Comparison of ENCODE assay signal across 8 cellular contexts in genomic region chr2:192162392-192163042, GRCh38. TPM values are rescaled to one million over a fixed set of nuclear protein-coding genes. Genes with fewer than 3 reads are reported as not detected.
DNase-seq lines count a peak whose midpoint lies in the region; ATAC-seq and TF ChIP-seq lines count a peak whose summit lies in the region.

No MANE protein-coding gene starts in this region.

- no peak overlapping the region for H3K27ac Mint-ChIP-seq in activated CD4-positive, alpha-beta T cell treated with anti-CD3 and anti-CD28 coated beads, Interleukin-2, amount 10 ng/mL, durations not matched to agents 7 days and 5 days

- no peaks in the 10 kb centered on the region for H3K9me3 Mint-ChIP-seq in activated CD4-positive, alpha-beta T cell treated with anti-CD3 and anti-CD28 coated beads, Interleukin-2, amount 10 ng/mL, durations not matched to agents 7 days and 5 days

- POLR2A ChIA-PET in A673 (lab: Charles Lee; ENCODE audit: low non-redundant PET) = no interaction called here
- POLR2A ChIA-PET in activated CD4-positive, alpha-beta T cell treated with anti-CD3 and anti-CD28 coated beads, Interleukin-2, amount 10 ng/mL, durations not matched to agents 7 days and 5 days (lab: Charles Lee) = interaction anchor here (0.5 to 0.7 kb wide), 2 partner anchors 207 to 632 kb away, joined by 3 read pairs; no protein-coding TSS in a partner anchor

- no peaks in the 10 kb centered on the region for H3K36me3 Mint-ChIP-seq in activated CD4-positive, alpha-beta T cell treated with anti-CD3 and anti-CD28 coated beads, Interleukin-2, amount 10 ng/mL, durations not matched to agents 7 days and 5 days (ENCODE audit: low read depth)

- no peaks in the 10 kb centered on the region for H3K36me3 ChIP-seq in A673 (ENCODE audit: insufficient read depth, low read length, poor library complexity, severe bottlenecking)

- no peak overlapping the region for H3K4me3 Mint-ChIP-seq in activated CD4-positive, alpha-beta T cell treated with anti-CD3 and anti-CD28 coated beads, Interleukin-2, amount 10 ng/mL, durations not matched to agents 7 days and 5 days

- H3K27me3 ChIP-seq in A673 (replicated peaks; ENCODE audit: insufficient read depth, low read depth, low read length, poor library complexity) (no peaks in the 10 kb centered on the region), dorsolateral prefrontal cortex (peaks cover 0 to 3% (median 0%) of the 10 kb centered on the region in 45 donors)

- H3K4me1 ChIP-seq in A673 (ENCODE audit: insufficient read depth, low read length, poor library complexity, severe bottlenecking) = peaks cover 20% of the 10 kb centered on the region

- H3K27ac ChIP-seq in A673 (ENCODE audit: low read depth, low read length, poor library complexity, severe bottlenecking) (peak overlapping the region; percentile 18), dorsolateral prefrontal cortex (peak overlapping the region in 40 of 59 donors; percentile 3 to 74 (median 38))

- peak; percentile 70 for ATAC-seq in GM18499 (IDR thresholded peaks at IDR 0.05; ENCODE audit: insufficient read depth, unreplicated experiment)
- ATAC-seq in HG03066 (IDR thresholded peaks at IDR 0.05; ENCODE audit: low read depth, unreplicated experiment) = peak; percentile 64

- H3K9me3 ChIP-seq in A673 (ENCODE audit: low read depth, low read length, poor library complexity, severe bottlenecking) = no peaks in the 10 kb centered on the region

- intact Hi-C loops in A673 (cut with micrococcal nuclease; ENCODE audit: unreplicated experiment) (loop anchor here (1.0 to 2.0 kb wide), 4 partner anchors 293 to 607 kb away; no protein-coding TSS in a partner anchor), dorsolateral prefrontal cortex (cut with DNase I) (loop anchor here (2.0 to 10.0 kb wide), 5 partner anchors 218 to 608 kb away; no protein-coding TSS in a partner anchor)

- CTCF ChIA-PET in A673 (lab: Charles Lee) = interaction anchor here (0.5 to 2.0 kb wide), 16 partner anchors 9 to 1523 kb away, joined by 3 to 70 read pairs (median 4); no protein-coding TSS in a partner anchor
- CTCF ChIA-PET in activated CD4-positive, alpha-beta T cell treated with anti-CD3 and anti-CD28 coated beads, Interleukin-2, amount 10 ng/mL, durations not matched to agents 7 days and 5 days (lab: Charles Lee) = interaction anchor here (0.5 to 2.4 kb wide), 20 partner anchors 9 to 915 kb away, joined by 3 to 25 read pairs (median 4); partner anchors contain the start of gene TMEFF2

- H3K4me1 Mint-ChIP-seq in activated CD4-positive, alpha-beta T cell treated with anti-CD3 and anti-CD28 coated beads, Interleukin-2, amount 10 ng/mL, durations not matched to agents 7 days and 5 days = peaks cover 11% of the 10 kb centered on the region

- DNase-seq in A673 (ENCODE audit: low spot score) = peak; percentile 87
- peak; percentile 75 for DNase-seq in NCI-H460 (ENCODE audit: extremely low read depth, low read depth)
- peak; percentile 80 for DNase-seq in activated CD4-positive, alpha-beta T cell treated with anti-CD3 and anti-CD28 coated beads, Interleukin-2, amount 10 ng/mL, durations not matched to agents 7 days and 5 days
- DNase-seq in dorsolateral prefrontal cortex = peak in 6 of 10 donors; percentile 32 to 80 (median 61)
- peak; percentile 82 to 90 for DNase-seq in lung microvascular endothelial cell (ENCODE audit: low read depth in 2 of 2)
- DNase-seq in stimulated activated CD8-positive, alpha-beta memory T cell treated with anti-CD3 and anti-CD28 coated beads, Interleukin-2, amount 100 ng/mL, for 1 hour (ENCODE audit: low read depth in 2 of 2) = peak; percentile 19 to 43

- TF ChIP-seq CTCF in A673 (conservative IDR thresholded peaks at IDR 0.05; ENCODE audit: low read depth, low read length) (peak; percentile 96), dorsolateral prefrontal cortex (IDR thresholded peaks at IDR 0.05 in 54 of 56, conservative IDR thresholded peaks at IDR 0.05 in 2 of 56; ENCODE audit: low read depth in 1 of 56, partially characterized antibody in 56 of 56) (peak; percentile 82 to 98 (median 94))

- H3K4me3 ChIP-seq in A673 (ENCODE audit: low read depth, low read length, poor library complexity, severe bottlenecking) (no peak overlapping the region), dorsolateral prefrontal cortex (peak overlapping the region in 9 of 59 donors; percentile 5 to 39 (median 13))

- no TSS peak for BruUV-seq in A673 (replicated peaks; lab: Mats Ljungman, UMichigan)

- peaks cover 16% of the 10 kb centered on the region for H3K27me3 Mint-ChIP-seq in activated CD4-positive, alpha-beta T cell treated with anti-CD3 and anti-CD28 coated beads, Interleukin-2, amount 10 ng/mL, durations not matched to agents 7 days and 5 days

RNA-seq across cellular contexts. Expression of gene TMEFF2, which starts 32.2 kb away (rescaled TPM):
- total RNA-seq in A673 (2021) (6.0 and 7.0 TPM in 2 replicates), dorsolateral prefrontal cortex (10 to 100 TPM; 13.6 to 71.1 (median 44.6) TPM), lung microvascular endothelial cell (not detected in 2 replicates)
- 0.14 TPM in 1 of 2 replicates, not detected in the other for total RNA-seq in NCI-H460 (2014; rRNA removed; shearing (Covaris generic))
- polyA plus RNA-seq in NCI-H460 (2014; cell fraction: nucleus; rRNA removed) = not detected in 2 replicates
- not detected for total RNA-seq in activated CD4-positive, alpha-beta T cell treated with anti-CD3 and anti-CD28 coated beads, Interleukin-2, amount 10 ng/mL, durations not matched to agents 7 days and 5 days

Comparison
In these comparisons a context has a peak if more than half of its experiments do, and no peak if none do; other contexts are left out.
1. DNase-seq: peak in every context shown above with its lines; median percentile 87 in A673; 86 in lung microvascular endothelial cell; 80 in activated CD4-positive, alpha-beta T cell treated with anti-CD3 and anti-CD28 coated beads, Interleukin-2, amount 10 ng/mL, durations not matched to agents 7 days and 5 days; 75 in NCI-H460; 61 in dorsolateral prefrontal cortex; 31 in stimulated activated CD8-positive, alpha-beta memory T cell treated with anti-CD3 and anti-CD28 coated beads, Interleukin-2, amount 100 ng/mL, for 1 hour.